ENCODE assay signal across 3 cellular contexts in the genomic region with DNA sequence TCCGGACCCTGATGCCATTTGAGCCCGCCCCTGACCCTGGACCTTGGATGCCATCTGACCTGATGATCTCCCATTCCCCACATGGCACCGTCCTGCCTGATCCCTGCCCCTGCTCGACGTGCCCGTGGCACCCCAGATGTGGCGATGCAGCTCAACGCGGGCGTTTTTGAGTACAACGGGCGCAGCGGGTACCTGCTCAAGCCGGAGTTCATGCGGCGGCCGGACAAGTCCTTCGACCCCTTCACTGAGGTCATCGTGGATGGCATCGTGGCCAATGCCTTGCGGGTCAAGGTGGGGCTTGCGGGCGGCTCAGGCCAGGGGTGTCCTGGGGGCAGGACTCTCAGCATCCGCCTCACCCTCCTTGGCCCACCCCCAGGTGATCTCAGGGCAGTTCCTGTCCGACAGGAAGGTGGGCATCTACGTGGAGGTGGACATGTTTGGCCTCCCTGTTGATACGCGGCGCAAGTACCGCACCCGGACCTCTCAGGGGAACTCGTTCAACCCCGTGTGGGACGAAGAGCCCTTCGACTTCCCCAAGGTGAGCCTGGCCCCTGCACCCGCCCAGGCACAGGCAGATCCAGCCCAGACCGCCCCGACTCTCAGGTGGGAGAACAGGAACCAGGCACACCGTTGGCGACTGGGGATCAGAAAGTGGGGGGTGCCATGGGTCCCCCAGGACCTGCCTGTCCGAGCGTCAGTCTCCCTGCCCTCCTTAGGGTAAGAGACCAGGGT.
TF ChIP-seq lines count a peak whose summit lies in the region.

No MANE protein-coding gene starts in this region.

TF ChIP-seq in SK-N-SH, 30 proteins besides CTCF, POLR2A, EP300 and RAD21:
- no peak for TF ChIP-seq ELF1 (IDR thresholded peaks at IDR 0.05)
- TF ChIP-seq, protein P1, sequence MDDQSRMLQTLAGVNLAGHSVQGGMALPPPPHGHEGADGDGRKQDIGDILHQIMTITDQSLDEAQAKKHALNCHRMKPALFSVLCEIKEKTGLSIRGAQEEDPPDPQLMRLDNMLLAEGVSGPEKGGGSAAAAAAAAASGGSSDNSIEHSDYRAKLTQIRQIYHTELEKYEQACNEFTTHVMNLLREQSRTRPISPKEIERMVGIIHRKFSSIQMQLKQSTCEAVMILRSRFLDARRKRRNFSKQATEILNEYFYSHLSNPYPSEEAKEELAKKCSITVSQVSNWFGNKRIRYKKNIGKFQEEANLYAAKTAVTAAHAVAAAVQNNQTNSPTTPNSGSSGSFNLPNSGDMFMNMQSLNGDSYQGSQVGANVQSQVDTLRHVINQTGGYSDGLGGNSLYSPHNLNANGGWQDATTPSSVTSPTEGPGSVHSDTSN (IDR thresholded peaks at IDR 0.05): no peak
- TF ChIP-seq GABPA (IDR thresholded peaks at IDR 0.05; ENCODE audit: low read depth): no peak
- no peak for TF ChIP-seq RFX5 (IDR thresholded peaks at IDR 0.05; ENCODE audit: low read length)
- TF ChIP-seq, protein P2, sequence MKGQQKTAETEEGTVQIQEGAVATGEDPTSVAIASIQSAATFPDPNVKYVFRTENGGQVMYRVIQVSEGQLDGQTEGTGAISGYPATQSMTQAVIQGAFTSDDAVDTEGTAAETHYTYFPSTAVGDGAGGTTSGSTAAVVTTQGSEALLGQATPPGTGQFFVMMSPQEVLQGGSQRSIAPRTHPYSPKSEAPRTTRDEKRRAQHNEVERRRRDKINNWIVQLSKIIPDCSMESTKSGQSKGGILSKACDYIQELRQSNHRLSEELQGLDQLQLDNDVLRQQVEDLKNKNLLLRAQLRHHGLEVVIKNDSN (IDR thresholded peaks at IDR 0.05; ENCODE audit: borderline replicate concordance, low read depth): no peak
- TF ChIP-seq, protein P3, sequence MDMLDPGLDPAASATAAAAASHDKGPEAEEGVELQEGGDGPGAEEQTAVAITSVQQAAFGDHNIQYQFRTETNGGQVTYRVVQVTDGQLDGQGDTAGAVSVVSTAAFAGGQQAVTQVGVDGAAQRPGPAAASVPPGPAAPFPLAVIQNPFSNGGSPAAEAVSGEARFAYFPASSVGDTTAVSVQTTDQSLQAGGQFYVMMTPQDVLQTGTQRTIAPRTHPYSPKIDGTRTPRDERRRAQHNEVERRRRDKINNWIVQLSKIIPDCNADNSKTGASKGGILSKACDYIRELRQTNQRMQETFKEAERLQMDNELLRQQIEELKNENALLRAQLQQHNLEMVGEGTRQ (IDR thresholded peaks at IDR 0.05; ENCODE audit: borderline replicate concordance, low read depth, low read length): no peak
- TF ChIP-seq, protein P4, sequence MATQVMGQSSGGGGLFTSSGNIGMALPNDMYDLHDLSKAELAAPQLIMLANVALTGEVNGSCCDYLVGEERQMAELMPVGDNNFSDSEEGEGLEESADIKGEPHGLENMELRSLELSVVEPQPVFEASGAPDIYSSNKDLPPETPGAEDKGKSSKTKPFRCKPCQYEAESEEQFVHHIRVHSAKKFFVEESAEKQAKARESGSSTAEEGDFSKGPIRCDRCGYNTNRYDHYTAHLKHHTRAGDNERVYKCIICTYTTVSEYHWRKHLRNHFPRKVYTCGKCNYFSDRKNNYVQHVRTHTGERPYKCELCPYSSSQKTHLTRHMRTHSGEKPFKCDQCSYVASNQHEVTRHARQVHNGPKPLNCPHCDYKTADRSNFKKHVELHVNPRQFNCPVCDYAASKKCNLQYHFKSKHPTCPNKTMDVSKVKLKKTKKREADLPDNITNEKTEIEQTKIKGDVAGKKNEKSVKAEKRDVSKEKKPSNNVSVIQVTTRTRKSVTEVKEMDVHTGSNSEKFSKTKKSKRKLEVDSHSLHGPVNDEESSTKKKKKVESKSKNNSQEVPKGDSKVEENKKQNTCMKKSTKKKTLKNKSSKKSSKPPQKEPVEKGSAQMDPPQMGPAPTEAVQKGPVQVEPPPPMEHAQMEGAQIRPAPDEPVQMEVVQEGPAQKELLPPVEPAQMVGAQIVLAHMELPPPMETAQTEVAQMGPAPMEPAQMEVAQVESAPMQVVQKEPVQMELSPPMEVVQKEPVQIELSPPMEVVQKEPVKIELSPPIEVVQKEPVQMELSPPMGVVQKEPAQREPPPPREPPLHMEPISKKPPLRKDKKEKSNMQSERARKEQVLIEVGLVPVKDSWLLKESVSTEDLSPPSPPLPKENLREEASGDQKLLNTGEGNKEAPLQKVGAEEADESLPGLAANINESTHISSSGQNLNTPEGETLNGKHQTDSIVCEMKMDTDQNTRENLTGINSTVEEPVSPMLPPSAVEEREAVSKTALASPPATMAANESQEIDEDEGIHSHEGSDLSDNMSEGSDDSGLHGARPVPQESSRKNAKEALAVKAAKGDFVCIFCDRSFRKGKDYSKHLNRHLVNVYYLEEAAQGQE (IDR thresholded peaks at IDR 0.05; ENCODE audit: low read depth, low read length): no peak
- TF ChIP-seq TAF1 (IDR thresholded peaks at IDR 0.05; ENCODE audit: borderline replicate concordance, low read depth, low read length): no peak
- TF ChIP-seq NFIC (IDR thresholded peaks at IDR 0.05; ENCODE audit: borderline replicate concordance): no peak

TF ChIP-seq in SK-N-SH treated with all-trans-retinoic acid at 6 μM for 48 hours, 23 proteins besides CTCF, POLR2A, EP300 and RAD21 (continues in another document):
- no peak for TF ChIP-seq ESRRG (CRISPR knock-in tag; IDR thresholded peaks at IDR 0.05)
- TF ChIP-seq, protein P5, sequence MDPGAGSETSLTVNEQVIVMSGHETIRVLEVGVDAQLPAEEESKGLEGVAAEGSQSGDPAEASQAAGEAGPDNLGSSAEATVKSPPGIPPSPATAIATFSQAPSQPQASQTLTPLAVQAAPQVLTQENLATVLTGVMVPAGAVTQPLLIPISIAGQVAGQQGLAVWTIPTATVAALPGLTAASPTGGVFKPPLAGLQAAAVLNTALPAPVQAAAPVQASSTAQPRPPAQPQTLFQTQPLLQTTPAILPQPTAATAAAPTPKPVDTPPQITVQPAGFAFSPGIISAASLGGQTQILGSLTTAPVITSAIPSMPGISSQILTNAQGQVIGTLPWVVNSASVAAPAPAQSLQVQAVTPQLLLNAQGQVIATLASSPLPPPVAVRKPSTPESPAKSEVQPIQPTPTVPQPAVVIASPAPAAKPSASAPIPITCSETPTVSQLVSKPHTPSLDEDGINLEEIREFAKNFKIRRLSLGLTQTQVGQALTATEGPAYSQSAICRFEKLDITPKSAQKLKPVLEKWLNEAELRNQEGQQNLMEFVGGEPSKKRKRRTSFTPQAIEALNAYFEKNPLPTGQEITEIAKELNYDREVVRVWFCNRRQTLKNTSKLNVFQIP (CRISPR knock-in tag; IDR thresholded peaks at IDR 0.05; ENCODE audit: borderline replicate concordance, low read depth): no peak
- TF ChIP-seq TOX (CRISPR knock-in tag; IDR thresholded peaks at IDR 0.05; ENCODE audit: borderline replicate concordance): no peak
- no peak for TF ChIP-seq OSR1 (CRISPR knock-in tag; IDR thresholded peaks at IDR 0.05)
- TF ChIP-seq ISL1 (CRISPR knock-in tag; IDR thresholded peaks at IDR 0.05): no peak
- TF ChIP-seq, protein P6, sequence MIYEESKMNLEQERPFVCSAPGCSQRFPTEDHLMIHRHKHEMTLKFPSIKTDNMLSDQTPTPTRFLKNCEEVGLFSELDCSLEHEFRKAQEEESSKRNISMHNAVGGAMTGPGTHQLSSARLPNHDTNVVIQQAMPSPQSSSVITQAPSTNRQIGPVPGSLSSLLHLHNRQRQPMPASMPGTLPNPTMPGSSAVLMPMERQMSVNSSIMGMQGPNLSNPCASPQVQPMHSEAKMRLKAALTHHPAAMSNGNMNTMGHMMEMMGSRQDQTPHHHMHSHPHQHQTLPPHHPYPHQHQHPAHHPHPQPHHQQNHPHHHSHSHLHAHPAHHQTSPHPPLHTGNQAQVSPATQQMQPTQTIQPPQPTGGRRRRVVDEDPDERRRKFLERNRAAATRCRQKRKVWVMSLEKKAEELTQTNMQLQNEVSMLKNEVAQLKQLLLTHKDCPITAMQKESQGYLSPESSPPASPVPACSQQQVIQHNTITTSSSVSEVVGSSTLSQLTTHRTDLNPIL (CRISPR knock-in tag; IDR thresholded peaks at IDR 0.05; ENCODE audit: low read depth): no peak
- TF ChIP-seq TCF4 (CRISPR knock-in tag; IDR thresholded peaks at IDR 0.05; ENCODE audit: borderline replicate concordance): no peak
- TF ChIP-seq, protein P7, sequence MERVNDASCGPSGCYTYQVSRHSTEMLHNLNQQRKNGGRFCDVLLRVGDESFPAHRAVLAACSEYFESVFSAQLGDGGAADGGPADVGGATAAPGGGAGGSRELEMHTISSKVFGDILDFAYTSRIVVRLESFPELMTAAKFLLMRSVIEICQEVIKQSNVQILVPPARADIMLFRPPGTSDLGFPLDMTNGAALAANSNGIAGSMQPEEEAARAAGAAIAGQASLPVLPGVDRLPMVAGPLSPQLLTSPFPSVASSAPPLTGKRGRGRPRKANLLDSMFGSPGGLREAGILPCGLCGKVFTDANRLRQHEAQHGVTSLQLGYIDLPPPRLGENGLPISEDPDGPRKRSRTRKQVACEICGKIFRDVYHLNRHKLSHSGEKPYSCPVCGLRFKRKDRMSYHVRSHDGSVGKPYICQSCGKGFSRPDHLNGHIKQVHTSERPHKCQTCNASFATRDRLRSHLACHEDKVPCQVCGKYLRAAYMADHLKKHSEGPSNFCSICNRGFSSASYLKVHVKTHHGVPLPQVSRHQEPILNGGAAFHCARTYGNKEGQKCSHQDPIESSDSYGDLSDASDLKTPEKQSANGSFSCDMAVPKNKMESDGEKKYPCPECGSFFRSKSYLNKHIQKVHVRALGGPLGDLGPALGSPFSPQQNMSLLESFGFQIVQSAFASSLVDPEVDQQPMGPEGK (CRISPR knock-in tag; IDR thresholded peaks at IDR 0.05; ENCODE audit: borderline replicate concordance): no peak
- TF ChIP-seq PPARA (CRISPR knock-in tag; IDR thresholded peaks at IDR 0.05; ENCODE audit: borderline replicate concordance): no peak
- no peak for TF ChIP-seq RARB (CRISPR knock-in tag; IDR thresholded peaks at IDR 0.05)
- TF ChIP-seq ZNF70 (CRISPR knock-in tag; IDR thresholded peaks at IDR 0.05): no peak

TF ChIP-seq in endothelial cell of umbilical vein, 7 proteins besides CTCF, POLR2A, EP300 and RAD21:
- TF ChIP-seq, protein P8, sequence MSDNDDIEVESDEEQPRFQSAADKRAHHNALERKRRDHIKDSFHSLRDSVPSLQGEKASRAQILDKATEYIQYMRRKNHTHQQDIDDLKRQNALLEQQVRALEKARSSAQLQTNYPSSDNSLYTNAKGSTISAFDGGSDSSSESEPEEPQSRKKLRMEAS (IDR thresholded peaks at IDR 0.05; ENCODE audit: insufficient read depth, insufficient read length): no peak
- no peak for TF ChIP-seq JUN (IDR thresholded peaks at IDR 0.05; ENCODE audit: borderline replicate concordance, insufficient read depth, insufficient read length, low read depth)
- no peak for TF ChIP-seq MYC (IDR thresholded peaks at IDR 0.05; ENCODE audit: low read depth, low read length)
- no peak for TF ChIP-seq GATA2 (IDR thresholded peaks at IDR 0.05; ENCODE audit: insufficient read depth, insufficient read length, low read depth, low read length)
- TF ChIP-seq EZH2 (IDR thresholded peaks at IDR 0.05; ENCODE audit: borderline replicate concordance, low read depth, low read length, severe bottlenecking): no peak
- TF ChIP-seq FOS (IDR thresholded peaks at IDR 0.05; ENCODE audit: borderline replicate concordance, insufficient read depth, low read length): no peak
- TF ChIP-seq POLR2AphosphoS5 (IDR thresholded peaks at IDR 0.05; ENCODE audit: insufficient read depth, low read depth, low read length): no peak
TF ChIP-seq in endothelial cell of umbilical vein: peak in this region for 0.
